10 cellular contexts compared by ENCODE assay signal in genomic region chr1:30809514-30810263, GRCh38. TPM values are rescaled to one million over a fixed set of nuclear protein-coding genes. Genes with fewer than 3 reads are reported as not detected.
DNase-seq lines count a peak whose midpoint lies in the region; ATAC-seq and TF ChIP-seq lines count a peak whose summit lies in the region.
"Had no signal": no experiment of that assay in that cellular context is flagged by ENCODE, and none has a peak within 500 bp of the region (broad histone marks: within the 10 kb centered on the region; RNA-seq: fewer than 3 reads in every experiment).

No MANE protein-coding gene starts in this region.

- in situ Hi-C loops in ACHN (cut with HindIII; ENCODE audit: low pct_ligation_motif_present, low pct_unique_long_range_greater_than_20kb, low sequenced_read_pairs), result loop anchor here (25.0 kb wide), 1 partner anchor 103 kb away; the partner anchor contains the start of gene SDC3

- H3K27me3 ChIP-seq in HUES64 (ENCODE audit: insufficient read depth, low read length) (peaks cover 14% of the 10 kb centered on the region), breast epithelium (no peaks in the 10 kb centered on the region), lung (ENCODE audit: control insufficient read depth, insufficient read depth) (no peaks in the 10 kb centered on the region), thyroid gland (no peaks in the 10 kb centered on the region)

- H3K4me1 ChIP-seq in HUES64 (ENCODE audit: insufficient read depth, low read length), result peaks cover 42% of the 10 kb centered on the region
- peaks cover 0 to 8% of the 10 kb centered on the region in 2 donors for H3K4me1 ChIP-seq in breast epithelium
- peaks cover 0 to 3% of the 10 kb centered on the region in 2 donors for H3K4me1 ChIP-seq in lung (ENCODE audit: control insufficient read depth in 2 of 2, insufficient read depth in 2 of 2, low read length in 2 of 2)
- peaks cover 7 to 23% of the 10 kb centered on the region in 2 donors for H3K4me1 ChIP-seq in thyroid gland

- DNase-seq in ACHN (peak; percentile 68), breast epithelium (ENCODE audit: low spot score in 2 of 2) (peak in 1 of 2 donors; percentile 9), lung (ENCODE audit: low spot score) (no peak), thyroid gland (no peak)
- DNase-seq: Calu3, NCI-H1694 had no signal

- intact Hi-C loops in breast epithelium (cut with DNase I; ENCODE audit: low total_unique reads) (no loop called here), thyroid gland (cut with DNase I) (no loop called here)

- no peaks in the 10 kb centered on the region for H3K36me3 ChIP-seq in HUES64 (ENCODE audit: insufficient read depth, low read length)
- no peaks in the 10 kb centered on the region for H3K36me3 ChIP-seq in breast epithelium
- no peaks in the 10 kb centered on the region for H3K36me3 ChIP-seq in lung (ENCODE audit: control insufficient read depth in 2 of 2, insufficient read depth in 2 of 2, low read length in 2 of 2)
- no peaks in the 10 kb centered on the region for H3K36me3 ChIP-seq in thyroid gland

- 41% methylated on average over 14 of the region's 14 CpGs for WGBS in HUES64
- 51 to 55% methylated on average over 14 of the region's 14 CpGs for WGBS in lung, 2 donors
- WGBS in thyroid gland, 2 donors, result 57 to 66% methylated on average over 14 of the region's 14 CpGs

- peak overlapping the region; percentile 34 for H3K27ac ChIP-seq in HUES64 (ENCODE audit: low read depth, low read length)
- peak overlapping the region; percentile 33 to 71 for H3K27ac ChIP-seq in breast epithelium
- peak overlapping the region in 1 of 2 donors; percentile 5 for H3K27ac ChIP-seq in lung (ENCODE audit: low read depth in 1 of 2, low read length in 1 of 2)
- H3K27ac ChIP-seq in thyroid gland, result no peak overlapping the region

- TF ChIP-seq CTCF in breast epithelium (IDR thresholded peaks at IDR 0.05) (no peak), lung (IDR thresholded peaks at IDR 0.05; ENCODE audit: control extremely low read depth, extremely low read depth) (no peak), thyroid gland (IDR thresholded peaks at IDR 0.05) (no peak)

- H3K4me3 ChIP-seq in HUES64 (ENCODE audit: low read length), result no peak overlapping the region
- no peak overlapping the region for H3K4me3 ChIP-seq in breast epithelium
- no peak overlapping the region for H3K4me3 ChIP-seq in lung
- H3K4me3 ChIP-seq in thyroid gland (replicated peaks in 1 of 3), result no peak overlapping the region

- no peak overlapping the region; the same call in 1 of the 2 replicates for H3K9ac ChIP-seq in HUES64 (ENCODE audit: low read depth, low read length)

- ATAC-seq in lung (ENCODE audit: insufficient read depth, low FRiP score) (peak; percentile 29), GM21786 (IDR thresholded peaks at IDR 0.05; ENCODE audit: unreplicated experiment) (no peak), GM21528 (IDR thresholded peaks at IDR 0.05; ENCODE audit: low FRiP score, unreplicated experiment) (no peak), GM21423 (IDR thresholded peaks at IDR 0.05; ENCODE audit: unreplicated experiment) (no peak)

- no peaks in the 10 kb centered on the region for H3K9me3 ChIP-seq in HUES64 (ENCODE audit: insufficient read depth, low read depth, low read length)
- no peaks in the 10 kb centered on the region for H3K9me3 ChIP-seq in breast epithelium
- H3K9me3 ChIP-seq in lung (ENCODE audit: control insufficient read depth in 2 of 2, insufficient read depth in 1 of 2, low read length in 1 of 2), result no peaks in the 10 kb centered on the region
- no peaks in the 10 kb centered on the region for H3K9me3 ChIP-seq in thyroid gland

- TF ChIP-seq POLR2A in breast epithelium (IDR thresholded peaks at IDR 0.05) (no peak), thyroid gland (IDR thresholded peaks at IDR 0.05) (no peak)

RNA-seq across cellular contexts. Expression of gene LAPTM5, which starts 52.1 kb away (rescaled TPM):
- polyA plus RNA-seq in HUES64 (2013, experiment 1 of 2), result 0.30 TPM
- 0.70 TPM for polyA plus RNA-seq in HUES64 (2013, experiment 2 of 2)
- total RNA-seq in breast epithelium (100 to 1,000 TPM in 1 of 3 donors, 10 to 100 TPM in 2; 41.3 to 130 (median 70.1) TPM), lung (100 to 1,000 TPM in 1 of 2 donors, 10 to 100 TPM in 1; 58.7 to 310 TPM), thyroid gland (10 to 100 TPM; 25.3 to 97.3 (median 46.4) TPM)
- polyA plus RNA-seq in lung, result 100 to 1,000 TPM; 232 to 653 TPM
- total RNA-seq: Calu3 had no signal

Comparison
In these comparisons a context has a peak if more than half of its experiments do, and no peak if none do; other contexts are left out.
1. H3K27ac ChIP-seq: peak in HUES64 (single experiment) and breast epithelium (2 of 2); none in thyroid gland (0 of 3).